In the genomic region with DNA sequence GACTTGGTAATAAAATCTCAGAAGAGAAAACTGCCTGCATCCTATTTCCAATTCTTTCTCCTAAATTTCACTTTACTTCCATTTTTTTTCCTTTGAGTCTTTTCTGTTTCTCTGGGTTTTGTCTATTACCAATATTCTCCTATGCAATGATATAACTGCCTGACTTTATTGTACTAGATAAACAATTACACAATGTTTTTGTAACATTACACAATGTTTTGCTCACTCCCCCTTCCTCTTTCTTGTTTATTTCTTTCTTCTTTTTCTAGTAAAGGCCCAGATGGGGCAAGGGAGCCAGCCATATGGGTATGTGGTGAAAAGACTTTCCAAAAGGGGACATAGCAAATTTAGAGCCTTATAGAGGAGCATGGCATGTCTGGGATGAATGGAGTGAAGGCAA, we compare ENCODE assay signal across 18 cellular contexts.
"Had no signal": no experiment of that assay in that cellular context is flagged by ENCODE, and none has a peak within 500 bp of the region (broad histone marks: within the 10 kb centered on the region; RNA-seq: fewer than 3 reads in every experiment).

No MANE protein-coding gene starts in this region.

- H3K27ac ChIP-seq: thoracic aorta had no signal

- H3K36me3 ChIP-seq: thoracic aorta had no signal

- DNase-seq: activated CD4-positive, alpha-beta memory T cell treated with anti-CD3 and anti-CD28 coated beads, Interleukin-2, amount 10 ng/mL, durations not matched to agents 7 days and 5 days; activated CD4-positive, alpha-beta T cell treated with anti-CD3 and anti-CD28 coated beads for 4 hours; activated effector memory CD4-positive, alpha-beta T cell treated with Interleukin-2 at 50 U/mL for 16 hours; activated naive CD4-positive, alpha-beta T cell treated with anti-CD3 and anti-CD28 coated beads, Interleukin-2, amount 50 U/mL, for 16 hours; activated T-cell treated with anti-CD3 and anti-CD28 coated beads, Interleukin-2, amount 50 U/mL, for 4 hours; amniotic stem cell; effector CD8-positive, alpha-beta T cell; islet precursor cell; mammary epithelial cell; mucosa of descending colon; naive thymus-derived CD4-positive, alpha-beta T cell; retina; stimulated activated naive CD8-positive, alpha-beta T cell treated with anti-CD3 and anti-CD28 coated beads, Interleukin-15, Interleukin-2, amounts not matched to agents 100 U/mL and 50 U/mL, for 24 hours; T-helper 17 cell had no signal

- H3K4me3 ChIP-seq: mucosa of descending colon, smooth muscle cell, thoracic aorta had no signal

- H3K9me3 ChIP-seq: mucosa of descending colon, thoracic aorta had no signal

- ATAC-seq: activated T-cell treated with anti-CD3 and anti-CD28 coated beads, Interleukin-2, amount 50 U/mL, for 4 hours; mucosa of descending colon; naive thymus-derived CD4-positive, alpha-beta T cell; stimulated activated naive CD8-positive, alpha-beta T cell treated with anti-CD3 and anti-CD28 coated beads, Interleukin-15, Interleukin-2, amounts not matched to agents 100 U/mL and 50 U/mL, for 24 hours; T-helper 17 cell; WTC11 had no signal

- FAIRE-seq: urothelium cell line had no signal
